8 cellular contexts compared by ENCODE assay signal in genomic region chr2:75200140-75200985, GRCh38. TPM values are rescaled to one million over a fixed set of nuclear protein-coding genes. Genes with fewer than 3 reads are reported as not detected.
DNase-seq lines count a peak whose midpoint lies in the region; ATAC-seq and TF ChIP-seq lines count a peak whose summit lies in the region.

No MANE protein-coding gene starts in this region.

- peaks cover 14% of the 10 kb centered on the region for H3K4me1 Mint-ChIP-seq in activated naive CD8-positive, alpha-beta T cell (ENCODE audit: low read depth)

- no peak overlapping the region for H3K4ac ChIP-seq in trophoblast cell (ENCODE audit: low read depth, low read length)

- H2BK12ac ChIP-seq in trophoblast cell (ENCODE audit: low read length), result no peak overlapping the region

- no peak overlapping the region for H3K18ac ChIP-seq in trophoblast cell (ENCODE audit: low read length)

- peak overlapping the region; percentile 78 for H3K4me2 ChIP-seq in trophoblast cell (ENCODE audit: low read length)

- H3K23ac ChIP-seq in trophoblast cell (ENCODE audit: low read length), result no peak overlapping the region

- H2BK5ac ChIP-seq in trophoblast cell (ENCODE audit: low read depth, low read length, poor library complexity), result no peak overlapping the region

- no peak overlapping the region for H3K14ac ChIP-seq in trophoblast cell (ENCODE audit: low read length)

- H3K27ac ChIP-seq in heart left ventricle, result peak overlapping the region in 1 of 12 donors; percentile 43
- H3K27ac ChIP-seq in trophoblast cell (ENCODE audit: low read depth, low read length), result no peak overlapping the region

- H3K36me3 ChIP-seq in heart left ventricle (no peaks in the 10 kb centered on the region), trophoblast cell (ENCODE audit: control insufficient read depth in 1 of 2, insufficient read depth in 2 of 2, low read length in 2 of 2) (no peaks in the 10 kb centered on the region)

- H4K12ac ChIP-seq in trophoblast cell (ENCODE audit: low read depth, low read length), result no peak overlapping the region

- WGBS in heart left ventricle, 4 donors, result 0 to 1% (median 1%) methylated on average over 19 to 53 of the region's 53 CpGs
- WGBS in trophoblast cell (ENCODE audit: extremely low coverage, insufficient coverage, insufficient read length), result no CpG with 5 or more reads among the region's 53 CpGs

- H2BK120ac ChIP-seq in trophoblast cell (ENCODE audit: insufficient read depth, low read length, poor library complexity), result no peak overlapping the region

- H3K79me2 ChIP-seq in trophoblast cell (ENCODE audit: control insufficient read depth, insufficient read depth, low read length, poor library complexity), result no peaks in the 10 kb centered on the region

- peak; percentile 71 to 93 (median 90) for ATAC-seq in heart left ventricle

- no peak overlapping the region for H4K91ac ChIP-seq in trophoblast cell (ENCODE audit: low read depth, low read length)

- H4K8ac ChIP-seq in trophoblast cell (ENCODE audit: low read depth, low read length), result no peak overlapping the region

- H3K4me3 Mint-ChIP-seq in activated naive CD8-positive, alpha-beta T cell, result peak overlapping the region; percentile 85

- peaks cover 40% of the 10 kb centered on the region for H3K27me3 Mint-ChIP-seq in activated naive CD8-positive, alpha-beta T cell

- no peaks in the 10 kb centered on the region for H3K36me3 Mint-ChIP-seq in activated naive CD8-positive, alpha-beta T cell

- H3K9me3 ChIP-seq in heart left ventricle (peaks cover 0 to 5% (median 0%) of the 10 kb centered on the region in 12 donors), trophoblast cell (ENCODE audit: insufficient read depth, low read depth, low read length) (no peaks in the 10 kb centered on the region)

- peaks cover 4 to 23% (median 17%) of the 10 kb centered on the region in 12 donors for H3K4me1 ChIP-seq in heart left ventricle
- peaks cover 7 to 14% of the 10 kb centered on the region in 2 experiments for H3K4me1 ChIP-seq in trophoblast cell (ENCODE audit: control insufficient read depth in 1 of 2, insufficient read depth in 2 of 2, low read length in 2 of 2)

- peak overlapping the region; percentile 23 for H2AFZ ChIP-seq in trophoblast cell (ENCODE audit: insufficient read depth, low read length, poor library complexity)

- intact Hi-C loops in heart left ventricle (cut with DNase I), result no loop called here

- DNase-seq in EH (ENCODE audit: low read depth) (peak; percentile 62), HUDEP-2 (lab: John Stamatoyannopoulos, UW; ENCODE audit: unreplicated experiment in 76 of 76) (peak in 52 of 76 experiments; percentile 3 to 66 (median 30)), heart left ventricle (peak; percentile 36 to 78 (median 75)), trophoblast cell (peak in 1 of 2 donors; percentile 56), T-helper 1 cell (no peak), NOMO-1 treated with DMSO at 0.1 percent for 48 hours (lab: John Stamatoyannopoulos, UW; ENCODE audit: unreplicated experiment) (no peak), amniotic stem cell (lab: John Stamatoyannopoulos, UW) (no peak)

- H3K4me3 ChIP-seq in heart left ventricle (peak overlapping the region in 11 of 12 donors; percentile 21 to 53 (median 44)), trophoblast cell (ENCODE audit: low read depth, low read length) (no peak overlapping the region)

- H3K9me3 Mint-ChIP-seq in activated naive CD8-positive, alpha-beta T cell (ENCODE audit: low read depth), result no peaks in the 10 kb centered on the region

- no peak overlapping the region for H2AK5ac ChIP-seq in trophoblast cell (ENCODE audit: low read length)

- H3K27me3 ChIP-seq in heart left ventricle (peaks cover 0 to 69% (median 13%) of the 10 kb centered on the region in 9 donors), trophoblast cell (ENCODE audit: insufficient read depth, low read length) (peaks cover 28% of the 10 kb centered on the region)

- no peak for TF ChIP-seq CTCF in heart left ventricle (IDR thresholded peaks at IDR 0.05)

- no peak overlapping the region for H3K9ac ChIP-seq in trophoblast cell (ENCODE audit: low read length)

- H3K27ac Mint-ChIP-seq in activated naive CD8-positive, alpha-beta T cell, result no peak overlapping the region

- no peaks in the 10 kb centered on the region for H3K79me1 ChIP-seq in trophoblast cell (ENCODE audit: low read length)

- TF ChIP-seq POLR2A in heart left ventricle (IDR thresholded peaks at IDR 0.05), result no peak

RNA-seq across cellular contexts. Expression of gene TACR1, which starts 1.0 kb away (rescaled TPM):
- under 1 TPM in 5 of 9 donors, not detected in 4; 0.05 to 0.59 (median 0.38) TPM for total RNA-seq in heart left ventricle
- under 1 TPM; 0.01 to 0.11 TPM for polyA plus RNA-seq in heart left ventricle
- 0.14 and 0.26 TPM in 2 replicates for polyA plus RNA-seq in trophoblast cell (2013)

Comparison
In these comparisons a context has a peak if more than half of its experiments do, and no peak if none do; other contexts are left out.
1. DNase-seq: peak in EH (single experiment), HUDEP-2 (52 of 76) and heart left ventricle (5 of 5); none in T-helper 1 cell (0 of 5), NOMO-1 treated with DMSO at 0.1 percent for 48 hours (single experiment) and amniotic stem cell (single experiment).